ENCODE assay signal across 8 cellular contexts in genomic region chr3:155871746-155872158, GRCh38. TPM values are rescaled to one million over a fixed set of nuclear protein-coding genes. Genes with fewer than 3 reads are reported as not detected.
DNase-seq lines count a peak whose midpoint lies in the region; ATAC-seq and TF ChIP-seq lines count a peak whose summit lies in the region.

No MANE protein-coding gene starts in this region.

- H3K4me3 ChIP-seq in left lung (peak overlapping the region; percentile 94 to 96), tibial nerve (peak overlapping the region; percentile 88 to 98 (median 94))

- intact Hi-C loops in activated naive CD4-positive, alpha-beta T cell treated with anti-CD3 and anti-CD28 coated beads for 36 hours (cut with micrococcal nuclease) = loop anchor here (2.0 to 10.0 kb wide), 4 partner anchors 519 to 1747 kb away; partner anchors contain the start of genes ARHGEF26, CCNL1 and DHX36
- intact Hi-C loops in left lung (cut with DNase I) = no loop called here

- peak; percentile 4 for ATAC-seq in HG03095 (IDR thresholded peaks at IDR 0.05; ENCODE audit: unreplicated experiment)
- ATAC-seq in activated naive CD8-positive, alpha-beta T cell treated with anti-CD3 and anti-CD28 coated beads, Interleukin-2, amount 10 ng/mL, durations not matched to agents 7 days and 5 days (ENCODE audit: low read depth) = no peak
- no peak for ATAC-seq in left lung

- H3K36me3 Mint-ChIP-seq in activated naive CD4-positive, alpha-beta T cell treated with anti-CD3 and anti-CD28 coated beads for 36 hours (ENCODE audit: low read depth) = peaks cover 3% of the 10 kb centered on the region
- peaks cover 3% of the 10 kb centered on the region for H3K36me3 Mint-ChIP-seq in activated naive CD8-positive, alpha-beta T cell treated with anti-CD3 and anti-CD28 coated beads, Interleukin-2, amount 10 ng/mL, durations not matched to agents 7 days and 5 days

- peak overlapping the region; percentile 90 for H3K4me3 Mint-ChIP-seq in activated naive CD4-positive, alpha-beta T cell treated with anti-CD3 and anti-CD28 coated beads for 36 hours
- peak overlapping the region; percentile 100 for H3K4me3 Mint-ChIP-seq in activated naive CD8-positive, alpha-beta T cell treated with anti-CD3 and anti-CD28 coated beads, Interleukin-2, amount 10 ng/mL, durations not matched to agents 7 days and 5 days

- WGBS in tibial nerve, 2 donors = 0 to 1% methylated on average over 19 of the region's 19 CpGs

- TF ChIP-seq POLR2A in tibial nerve (IDR thresholded peaks at IDR 0.05) = no peak

- H3K4me1 Mint-ChIP-seq in activated naive CD4-positive, alpha-beta T cell treated with anti-CD3 and anti-CD28 coated beads for 36 hours (ENCODE audit: low read depth) = peaks cover 30% of the 10 kb centered on the region
- peaks cover 22% of the 10 kb centered on the region for H3K4me1 Mint-ChIP-seq in activated naive CD8-positive, alpha-beta T cell treated with anti-CD3 and anti-CD28 coated beads, Interleukin-2, amount 10 ng/mL, durations not matched to agents 7 days and 5 days

- H3K27ac ChIP-seq in left lung = peak overlapping the region; percentile 91 to 94
- H3K27ac ChIP-seq in tibial nerve = peak overlapping the region; percentile 94 to 97 (median 96)

- no peaks in the 10 kb centered on the region for H3K9me3 ChIP-seq in left lung
- H3K9me3 ChIP-seq in tibial nerve = no peaks in the 10 kb centered on the region

- no peaks in the 10 kb centered on the region for H3K9me3 Mint-ChIP-seq in activated naive CD4-positive, alpha-beta T cell treated with anti-CD3 and anti-CD28 coated beads for 36 hours
- H3K9me3 Mint-ChIP-seq in activated naive CD8-positive, alpha-beta T cell treated with anti-CD3 and anti-CD28 coated beads, Interleukin-2, amount 10 ng/mL, durations not matched to agents 7 days and 5 days = no peaks in the 10 kb centered on the region

- H3K36me3 ChIP-seq in left lung (no peaks in the 10 kb centered on the region), tibial nerve (no peaks in the 10 kb centered on the region)

- peak overlapping the region; percentile 87 for H3K27ac Mint-ChIP-seq in activated naive CD4-positive, alpha-beta T cell treated with anti-CD3 and anti-CD28 coated beads for 36 hours
- H3K27ac Mint-ChIP-seq in activated naive CD8-positive, alpha-beta T cell treated with anti-CD3 and anti-CD28 coated beads, Interleukin-2, amount 10 ng/mL, durations not matched to agents 7 days and 5 days = peak overlapping the region; percentile 98

- peaks cover 20 to 51% of the 10 kb centered on the region in 2 donors for H3K4me1 ChIP-seq in left lung
- peaks cover 0 to 46% (median 16%) of the 10 kb centered on the region in 4 donors for H3K4me1 ChIP-seq in tibial nerve

- no peaks in the 10 kb centered on the region for H3K27me3 ChIP-seq in left lung
- H3K27me3 ChIP-seq in tibial nerve = no peaks in the 10 kb centered on the region

- CTCF ChIA-PET in activated naive CD4-positive, alpha-beta T cell treated with anti-CD3 and anti-CD28 coated beads for 36 hours (lab: Charles Lee) = interaction anchor here (3.3 kb wide), 1 partner anchor 66 kb away, joined by 32 read pairs; the partner anchor contains the start of gene C3orf33

- H3K27me3 Mint-ChIP-seq in activated naive CD4-positive, alpha-beta T cell treated with anti-CD3 and anti-CD28 coated beads for 36 hours (ENCODE audit: low read depth) = no peaks in the 10 kb centered on the region
- H3K27me3 Mint-ChIP-seq in activated naive CD8-positive, alpha-beta T cell treated with anti-CD3 and anti-CD28 coated beads, Interleukin-2, amount 10 ng/mL, durations not matched to agents 7 days and 5 days = peaks cover 1% of the 10 kb centered on the region

- TF ChIP-seq CTCF in left lung (IDR thresholded peaks at IDR 0.05) (no peak), tibial nerve (IDR thresholded peaks at IDR 0.05) (no peak)

- POLR2A ChIA-PET in activated naive CD8-positive, alpha-beta T cell treated with anti-CD3 and anti-CD28 coated beads, Interleukin-2, amount 10 ng/mL, durations not matched to agents 7 days and 5 days (lab: Charles Lee) = interaction anchor here (0.6 to 4.4 kb wide), 6 partner anchors 10 to 66 kb away, joined by 3 to 41 read pairs (median 12); partner anchors contain the start of genes C3orf33 and SLC33A1

- no peak for TF ChIP-seq EP300 in tibial nerve (IDR thresholded peaks at IDR 0.05)

- no peak for DNase-seq in activated naive CD4-positive, alpha-beta T cell treated with anti-CD3 and anti-CD28 coated beads for 36 hours
- DNase-seq in activated naive CD4-positive, alpha-beta T cell (lab: John Stamatoyannopoulos, UW) = no peak
- DNase-seq in activated naive CD8-positive, alpha-beta T cell treated with anti-CD3 and anti-CD28 coated beads, Interleukin-2, amount 10 ng/mL, durations not matched to agents 7 days and 5 days = no peak
- no peak for DNase-seq in left lung
- DNase-seq in tibial nerve (ENCODE audit: low spot score in 2 of 2) = no peak
- DNase-seq in GOT3 (lab: John Stamatoyannopoulos, UW) = no peak
- no peak for DNase-seq in cerebellum (ENCODE audit: low spot score)

RNA-seq across cellular contexts. Expression of gene GMPS, which starts 1.3 kb away (rescaled TPM):
- 100 to 1,000 TPM; 114 to 123 TPM for total RNA-seq in activated naive CD4-positive, alpha-beta T cell treated with anti-CD3 and anti-CD28 coated beads for 36 hours
- 10 to 100 TPM; 84.0 to 86.8 TPM for total RNA-seq in activated naive CD8-positive, alpha-beta T cell treated with anti-CD3 and anti-CD28 coated beads, Interleukin-2, amount 10 ng/mL, durations not matched to agents 7 days and 5 days
- total RNA-seq in left lung (10 to 100 TPM; 46.0 to 48.2 TPM), tibial nerve (10 to 100 TPM; 21.8 to 42.2 (median 32.8) TPM), cerebellum (37.4 TPM)

RNA-seq across cellular contexts. Expression of gene SLC33A1, which starts 17.5 kb away (rescaled TPM):
- total RNA-seq in activated naive CD4-positive, alpha-beta T cell treated with anti-CD3 and anti-CD28 coated beads for 36 hours = 10 to 100 TPM; 14.7 to 15.2 TPM
- total RNA-seq in activated naive CD8-positive, alpha-beta T cell treated with anti-CD3 and anti-CD28 coated beads, Interleukin-2, amount 10 ng/mL, durations not matched to agents 7 days and 5 days = 10 to 100 TPM; 26.4 to 27.3 TPM
- total RNA-seq in left lung (10 to 100 TPM; 39.4 to 48.9 TPM), tibial nerve (10 to 100 TPM; 26.4 to 30.6 (median 29.6) TPM), cerebellum (27.6 TPM)
